Comparison of ENCODE assay signal across 8 cellular contexts in genomic region chr22:46612904-46613605, GRCh38. TPM values are rescaled to one million over a fixed set of nuclear protein-coding genes. Genes with fewer than 3 reads are reported as not detected.
DNase-seq lines count a peak whose midpoint lies in the region; ATAC-seq and TF ChIP-seq lines count a peak whose summit lies in the region.

No MANE protein-coding gene starts in this region.

- H4K20me1 ChIP-seq in H9 (ENCODE audit: control insufficient read depth, insufficient read depth, insufficient read length): no peaks in the 10 kb centered on the region

- H2BK120ac ChIP-seq in H9 (ENCODE audit: low read depth, low read length, poor library complexity, severe bottlenecking): no peak overlapping the region

- DNase-seq in H9 (no peak), heart left ventricle (peak in 2 of 5 donors; percentile 61 to 76), SK-N-DZ (ENCODE audit: low spot score) (no peak), coronary artery (ENCODE audit: low spot score) (no peak), NCI-H226 (no peak)
- peak; percentile 19 to 20 for DNase-seq in activated CD8-positive, alpha-beta memory T cell treated with anti-CD3 and anti-CD28 coated beads for 1 hour (ENCODE audit: extremely low read depth in 1 of 2, low read depth in 1 of 2)
- DNase-seq in stimulated activated CD4-positive, alpha-beta T cell treated with anti-CD3 and anti-CD28 coated beads, Interleukin-4, amount 100 ng/mL, for 4 hours: peak; percentile 12 to 34

- H3K27me3 ChIP-seq in H9 (ENCODE audit: insufficient read depth, low read length) (no peaks in the 10 kb centered on the region), heart left ventricle (no peaks in the 10 kb centered on the region)

- no peak overlapping the region for H3K18ac ChIP-seq in H9 (ENCODE audit: insufficient read length, low read depth, low read length)

- H2BK5ac ChIP-seq in H9 (ENCODE audit: insufficient read length, low read length): no peak overlapping the region

- peak; percentile 35 to 75 (median 60) for ATAC-seq in heart left ventricle
- ATAC-seq in GM18519 (IDR thresholded peaks at IDR 0.05; ENCODE audit: low FRiP score, unreplicated experiment): no peak

- H3K79me2 ChIP-seq in H9 (ENCODE audit: insufficient read depth, low read length): no peaks in the 10 kb centered on the region

- no peak overlapping the region for H3K4ac ChIP-seq in H9 (ENCODE audit: low read depth, low read length)

- H3K9me3 Mint-ChIP-seq in H9: peaks cover 0 to 5% of the 10 kb centered on the region in 2 experiments; a peak in 1 of 5 replicates

- H3K23ac ChIP-seq in H9 (ENCODE audit: insufficient read length, low read depth, low read length): no peak overlapping the region

- TF ChIP-seq CTCF in H9 (conservative IDR thresholded peaks at IDR 0.05) (no peak), heart left ventricle (IDR thresholded peaks at IDR 0.05) (no peak), coronary artery (IDR thresholded peaks at IDR 0.05) (no peak)

- TF ChIP-seq POLR2A in heart left ventricle (IDR thresholded peaks at IDR 0.05): no peak

- H3K4me1 Mint-ChIP-seq in H9: peaks cover 15 to 21% of the 10 kb centered on the region in 2 experiments

- H3K27ac ChIP-seq in H9 (ENCODE audit: insufficient read length, low read depth, low read length) (no peak overlapping the region), heart left ventricle (peak overlapping the region in 10 of 12 donors; percentile 16 to 68 (median 56)), coronary artery (no peak overlapping the region)

- no peak overlapping the region for H3K9ac ChIP-seq in H9 (ENCODE audit: extremely low read depth, insufficient read length, low read length)

- no peaks in the 10 kb centered on the region for H3K4me1 ChIP-seq in H9 (ENCODE audit: insufficient read depth, low read length)
- peaks cover 20 to 57% (median 35%) of the 10 kb centered on the region in 12 donors for H3K4me1 ChIP-seq in heart left ventricle

- H3K9me3 ChIP-seq in H9 (ENCODE audit: control insufficient read depth, low read depth, low read length) (no peaks in the 10 kb centered on the region), heart left ventricle (no peaks in the 10 kb centered on the region)

- no peak overlapping the region for H2BK15ac ChIP-seq in H9 (ENCODE audit: low read depth, low read length)

- H3K36me3 ChIP-seq in heart left ventricle: no peaks in the 10 kb centered on the region

- intact Hi-C loops in heart left ventricle (cut with DNase I): no loop called here

- H3K36me3 Mint-ChIP-seq in H9 (ENCODE audit: insufficient read depth in 1 of 3, low read depth in 3 of 3): no peaks in the 10 kb centered on the region

- H3K4me3 ChIP-seq in heart left ventricle (peak overlapping the region in 1 of 12 donors; percentile 37), coronary artery (no peak overlapping the region)

- no peak overlapping the region for H3K56ac ChIP-seq in H9 (ENCODE audit: insufficient read length, low read depth, low read length)

- H3K4me2 ChIP-seq in H9 (ENCODE audit: insufficient read depth, insufficient read length, low read length): no peak overlapping the region

- H2BK20ac ChIP-seq in H9 (ENCODE audit: low read depth, low read length, poor library complexity, severe bottlenecking): no peak overlapping the region

- H3K79me1 ChIP-seq in H9 (ENCODE audit: insufficient read depth, low read depth, low read length, poor library complexity, severe bottlenecking): no peaks in the 10 kb centered on the region

- no peak overlapping the region for H2AK5ac ChIP-seq in H9 (ENCODE audit: insufficient read length, low read length)

- no CpG with 5 or more reads among the region's 23 CpGs for WGBS in H9 (ENCODE audit: extremely low coverage, insufficient read length, low lambda C conversion rate)
- WGBS in heart left ventricle, 4 donors: 31 to 36% (median 33%) methylated on average over 11 to 23 of the region's 23 CpGs

- H4K91ac ChIP-seq in H9 (ENCODE audit: insufficient read length, low read depth, low read length): no peak overlapping the region

- H2AFZ ChIP-seq in H9 (ENCODE audit: low read length): no peak overlapping the region

- no peaks in the 10 kb centered on the region for H3K23me2 ChIP-seq in H9 (ENCODE audit: insufficient read length, low read depth, low read length, poor library complexity, severe bottlenecking)

- H2BK12ac ChIP-seq in H9 (ENCODE audit: insufficient read length, low read depth, low read length): no peak overlapping the region

- H4K8ac ChIP-seq in H9 (replicated peaks; ENCODE audit: insufficient read length, low read depth, low read length): no peak overlapping the region

- H4K5ac ChIP-seq in H9 (ENCODE audit: insufficient read length, low read depth, low read length): no peak overlapping the region

- H3K27ac Mint-ChIP-seq in H9: peak overlapping the region; percentile 64 to 81 (median 68); a peak in 5 of 7 replicates

- no peak overlapping the region for H3T11ph ChIP-seq in H9 (ENCODE audit: low read length)

- no peaks in the 10 kb centered on the region for H3K27me3 Mint-ChIP-seq in H9 (ENCODE audit: low read depth)

- no peak overlapping the region for H3K14ac ChIP-seq in H9 (ENCODE audit: insufficient read depth, low read length)

- no peak overlapping the region for H3K4me3 Mint-ChIP-seq in H9

RNA-seq across cellular contexts. Expression of gene GRAMD4, which starts 7.1 kb away (rescaled TPM):
- 19.8 and 20.4 TPM in 2 replicates for total RNA-seq in H9 (2021)
- 100 to 1,000 TPM in 2 of 9 donors, 10 to 100 TPM in 7; 31.2 to 122 (median 72.5) TPM for total RNA-seq in heart left ventricle
- polyA plus RNA-seq in heart left ventricle: 10 to 100 TPM; 22.4 to 53.2 TPM
- polyA plus RNA-seq in SK-N-DZ (2014; cell fraction: cytosol; rRNA removed): 28.9 and 29.1 TPM in 2 replicates
- 45.5 and 75.0 TPM in 2 replicates for polyA plus RNA-seq in SK-N-DZ (2014; cell fraction: nucleus; rRNA removed)

Comparison
In these comparisons a context has a peak if more than half of its experiments do, and no peak if none do; other contexts are left out.
1. DNase-seq: peak in activated CD8-positive, alpha-beta memory T cell treated with anti-CD3 and anti-CD28 coated beads for 1 hour (2 of 2) and stimulated activated CD4-positive, alpha-beta T cell treated with anti-CD3 and anti-CD28 coated beads, Interleukin-4, amount 100 ng/mL, for 4 hours (2 of 2); none in H9 (single experiment), SK-N-DZ (single experiment), coronary artery (single experiment) and NCI-H226 (single experiment).
2. H3K27ac ChIP-seq: peak in heart left ventricle (10 of 12); none in H9 (single experiment) and coronary artery (0 of 2).